ENCODE assay signal across 1 cellular context in genomic region chr12:44647891-44648690, GRCh38.
TF ChIP-seq lines count a peak whose summit lies in the region.

No MANE protein-coding gene starts in this region.

TF ChIP-seq in WTC11, 78 proteins besides CTCF, POLR2A, EP300 and RAD21 (continued from another document):
- no peak for TF ChIP-seq STAT6 (CRISPR knock-in tag; conservative IDR thresholded peaks at IDR 0.05; ENCODE audit: low read depth)
- TF ChIP-seq, protein P1, sequence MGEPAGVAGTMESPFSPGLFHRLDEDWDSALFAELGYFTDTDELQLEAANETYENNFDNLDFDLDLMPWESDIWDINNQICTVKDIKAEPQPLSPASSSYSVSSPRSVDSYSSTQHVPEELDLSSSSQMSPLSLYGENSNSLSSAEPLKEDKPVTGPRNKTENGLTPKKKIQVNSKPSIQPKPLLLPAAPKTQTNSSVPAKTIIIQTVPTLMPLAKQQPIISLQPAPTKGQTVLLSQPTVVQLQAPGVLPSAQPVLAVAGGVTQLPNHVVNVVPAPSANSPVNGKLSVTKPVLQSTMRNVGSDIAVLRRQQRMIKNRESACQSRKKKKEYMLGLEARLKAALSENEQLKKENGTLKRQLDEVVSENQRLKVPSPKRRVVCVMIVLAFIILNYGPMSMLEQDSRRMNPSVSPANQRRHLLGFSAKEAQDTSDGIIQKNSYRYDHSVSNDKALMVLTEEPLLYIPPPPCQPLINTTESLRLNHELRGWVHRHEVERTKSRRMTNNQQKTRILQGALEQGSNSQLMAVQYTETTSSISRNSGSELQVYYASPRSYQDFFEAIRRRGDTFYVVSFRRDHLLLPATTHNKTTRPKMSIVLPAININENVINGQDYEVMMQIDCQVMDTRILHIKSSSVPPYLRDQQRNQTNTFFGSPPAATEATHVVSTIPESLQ (CRISPR knock-in tag; IDR thresholded peaks at IDR 0.05): no peak
- TF ChIP-seq PRRX2 (CRISPR knock-in tag; IDR thresholded peaks at IDR 0.05): no peak
- TF ChIP-seq ZNF512 (CRISPR knock-in tag; IDR thresholded peaks at IDR 0.05; ENCODE audit: borderline replicate concordance): no peak
- no peak for TF ChIP-seq ESRRA (CRISPR knock-in tag; IDR thresholded peaks at IDR 0.05; ENCODE audit: borderline replicate concordance)
- no peak for TF ChIP-seq ELF4 (CRISPR knock-in tag; IDR thresholded peaks at IDR 0.05; ENCODE audit: low read depth)
- TF ChIP-seq, protein P2, sequence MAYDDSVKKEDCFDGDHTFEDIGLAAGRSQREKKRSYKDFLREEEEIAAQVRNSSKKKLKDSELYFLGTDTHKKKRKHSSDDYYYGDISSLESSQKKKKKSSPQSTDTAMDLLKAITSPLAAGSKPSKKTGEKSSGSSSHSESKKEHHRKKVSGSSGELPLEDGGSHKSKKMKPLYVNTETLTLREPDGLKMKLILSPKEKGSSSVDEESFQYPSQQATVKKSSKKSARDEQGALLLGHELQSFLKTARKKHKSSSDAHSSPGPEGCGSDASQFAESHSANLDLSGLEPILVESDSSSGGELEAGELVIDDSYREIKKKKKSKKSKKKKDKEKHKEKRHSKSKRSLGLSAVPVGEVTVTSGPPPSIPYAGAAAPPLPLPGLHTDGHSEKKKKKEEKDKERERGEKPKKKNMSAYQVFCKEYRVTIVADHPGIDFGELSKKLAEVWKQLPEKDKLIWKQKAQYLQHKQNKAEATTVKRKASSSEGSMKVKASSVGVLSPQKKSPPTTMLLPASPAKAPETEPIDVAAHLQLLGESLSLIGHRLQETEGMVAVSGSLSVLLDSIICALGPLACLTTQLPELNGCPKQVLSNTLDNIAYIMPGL (CRISPR knock-in tag; IDR thresholded peaks at IDR 0.05): no peak
- TF ChIP-seq MAX (CRISPR knock-in tag; IDR thresholded peaks at IDR 0.05): no peak
- TF ChIP-seq EMX1 (CRISPR knock-in tag; IDR thresholded peaks at IDR 0.05): no peak
- TF ChIP-seq GRHL2 (CRISPR knock-in tag; IDR thresholded peaks at IDR 0.05; ENCODE audit: insufficient replicate concordance, severe bottlenecking): no peak
- no peak for TF ChIP-seq MXD4 (CRISPR knock-in tag; IDR thresholded peaks at IDR 0.05; ENCODE audit: borderline replicate concordance)
- TF ChIP-seq TP53 (CRISPR knock-in tag; IDR thresholded peaks at IDR 0.05): no peak
- no peak for TF ChIP-seq CREB1 (CRISPR knock-in tag; IDR thresholded peaks at IDR 0.05)
